11 cellular contexts compared by ENCODE assay signal in genomic region chr2:50039445-50039844, GRCh38.
"Had no signal": no experiment of that assay in that cellular context is flagged by ENCODE, and none has a peak within 500 bp of the region (broad histone marks: within the 10 kb centered on the region; RNA-seq: fewer than 3 reads in every experiment).

No MANE protein-coding gene starts in this region.

- H3K4me2 ChIP-seq: GM23338 had no signal

- H3K9me3 ChIP-seq: HAP-1 had no signal

- FAIRE-seq: H1, H54 had no signal

- H2AFZ ChIP-seq: GM23248, GM23338 had no signal

- H3K27ac ChIP-seq: GM23248 had no signal

- H3K4me3 ChIP-seq: GM23248, GM23338, HAP-1 had no signal

- H3K4me1 ChIP-seq: HAP-1 had no signal

- H3K9ac ChIP-seq: GM23248 had no signal

- ATAC-seq: GM23338, HCT116 had no signal

- H3K36me3 ChIP-seq: HAP-1 had no signal

- DNase-seq: GM23248, GOT3, H7, H9, HCEC 1CT, HFFc6 had no signal
